In genomic region chr19:6271721-6272410, GRCh38 we compare ENCODE assay signal across 9 cellular contexts. TPM values are rescaled to one million over a fixed set of nuclear protein-coding genes. Genes with fewer than 3 reads are reported as not detected.
DNase-seq lines count a peak whose midpoint lies in the region; ATAC-seq and TF ChIP-seq lines count a peak whose summit lies in the region.
"Had no signal": no experiment of that assay in that cellular context is flagged by ENCODE, and none has a peak within 500 bp of the region (broad histone marks: within the 10 kb centered on the region; RNA-seq: fewer than 3 reads in every experiment).

No MANE protein-coding gene starts in this region.

- peaks cover 100% of the 10 kb centered on the region for H3K79me2 ChIP-seq in neural progenitor cell (ENCODE audit: low read depth)

- intact Hi-C loops in CD4-positive, alpha-beta T cell (cut with DNase I, micrococcal nuclease): no loop called here

- no peak overlapping the region for H2AFZ ChIP-seq in neural progenitor cell (replicated peaks)

- H3K36me3 ChIP-seq in SJSA1 (peaks cover 47% of the 10 kb centered on the region), neural progenitor cell (no peaks in the 10 kb centered on the region)

- H3F3A ChIP-seq in neural progenitor cell (ENCODE audit: low read depth): peaks cover 7% of the 10 kb centered on the region

- no peak overlapping the region for H3K4me3 ChIP-seq in SJSA1
- peak overlapping the region; percentile 17 for H3K4me3 ChIP-seq in fibroblast of the aortic adventitia (ENCODE audit: low read depth, low read length)
- H3K4me3 ChIP-seq in neural progenitor cell: no peak overlapping the region

- no peaks in the 10 kb centered on the region for H3K27me3 ChIP-seq in CD4-positive, alpha-beta T cell (ENCODE audit: control insufficient read depth, insufficient read depth, low read length)
- H3K27me3 ChIP-seq in SJSA1 (replicated peaks) (no peaks in the 10 kb centered on the region), neural progenitor cell (no peaks in the 10 kb centered on the region)

- peak overlapping the region; percentile 43 for H3K4me2 ChIP-seq in neural progenitor cell

- H3K36me3 Mint-ChIP-seq in CD4-positive, alpha-beta T cell (ENCODE audit: low read depth): peaks cover 49% of the 10 kb centered on the region
- H3K36me3 Mint-ChIP-seq in neural progenitor cell: peaks cover 24% of the 10 kb centered on the region

- no peak overlapping the region for H3K9ac ChIP-seq in neural progenitor cell

- no peaks in the 10 kb centered on the region for H3K9me3 ChIP-seq in CD4-positive, alpha-beta T cell (ENCODE audit: control insufficient read depth, low read length)
- H3K9me3 ChIP-seq in SJSA1 (replicated peaks): no peaks in the 10 kb centered on the region
- no peaks in the 10 kb centered on the region for H3K9me3 ChIP-seq in neural progenitor cell (ENCODE audit: low read depth)

- peaks cover 50% of the 10 kb centered on the region for H3K4me1 Mint-ChIP-seq in CD4-positive, alpha-beta T cell (ENCODE audit: low read depth)
- peaks cover 55% of the 10 kb centered on the region for H3K4me1 Mint-ChIP-seq in neural progenitor cell

- no peak for TF ChIP-seq CTCF in CD4-positive, alpha-beta T cell (IDR thresholded peaks at IDR 0.05)
- TF ChIP-seq CTCF in fibroblast of the aortic adventitia (IDR thresholded peaks at IDR 0.05; ENCODE audit: insufficient read depth, low read length) (peak; percentile 5), neural progenitor cell (IDR thresholded peaks at IDR 0.05) (no peak)

- no peak for ATAC-seq in CD4-positive, alpha-beta T cell (ENCODE audit: poor library complexity)
- ATAC-seq in GM18498 (IDR thresholded peaks at IDR 0.05; ENCODE audit: unreplicated experiment) (no peak), HG03520 (IDR thresholded peaks at IDR 0.05; ENCODE audit: unreplicated experiment) (no peak), HG02870 (IDR thresholded peaks at IDR 0.05; ENCODE audit: unreplicated experiment) (no peak)

- no peak overlapping the region for H3K4me3 Mint-ChIP-seq in CD4-positive, alpha-beta T cell
- no peak overlapping the region for H3K4me3 Mint-ChIP-seq in neural progenitor cell
- H3K4me3 Mint-ChIP-seq: activated naive CD4-positive, alpha-beta T cell treated with anti-CD3 and anti-CD28 coated beads, Interleukin-2, amount 50 U/mL, for 24 hours had no signal

- H4K20me1 ChIP-seq in neural progenitor cell (ENCODE audit: low read depth): peaks cover 98% of the 10 kb centered on the region

- H3K4me1 ChIP-seq in SJSA1 (replicated peaks) (peaks cover 49% of the 10 kb centered on the region), neural progenitor cell (peaks cover 42% of the 10 kb centered on the region)

- CTCF ChIA-PET in CD4-positive, alpha-beta T cell (lab: Charles Lee): no interaction called here

- no peak overlapping the region for H3K27ac ChIP-seq in CD4-positive, alpha-beta T cell (ENCODE audit: low read depth, low read length)
- peak overlapping the region; percentile 67 for H3K27ac ChIP-seq in SJSA1
- H3K27ac ChIP-seq in neural progenitor cell: peak overlapping the region; percentile 70

- no peak for DNase-seq in CD4-positive, alpha-beta T cell
- DNase-seq in SJSA1 (ENCODE audit: low read depth in 1 of 2, low spot score in 2 of 2) (peak in 1 of 2 experiments; percentile 71), fibroblast of the aortic adventitia (ENCODE audit: low read depth) (peak; percentile 97), neural progenitor cell (ENCODE audit: low spot score) (peak; percentile 31), NOMO-1 treated with DMSO at 0.1 percent for 48 hours (lab: John Stamatoyannopoulos, UW; ENCODE audit: unreplicated experiment) (no peak)

- peak overlapping the region; percentile 33 for H3K27ac Mint-ChIP-seq in CD4-positive, alpha-beta T cell
- H3K27ac Mint-ChIP-seq in neural progenitor cell: peak overlapping the region; percentile 96
- H3K27ac Mint-ChIP-seq: activated naive CD4-positive, alpha-beta T cell treated with anti-CD3 and anti-CD28 coated beads, Interleukin-2, amount 50 U/mL, for 24 hours had no signal

- H3K27me3 Mint-ChIP-seq in CD4-positive, alpha-beta T cell: no peaks in the 10 kb centered on the region
- H3K27me3 Mint-ChIP-seq in neural progenitor cell (ENCODE audit: insufficient read depth, low read depth): peaks cover 2% of the 10 kb centered on the region
- H3K27me3 Mint-ChIP-seq: activated naive CD4-positive, alpha-beta T cell treated with anti-CD3 and anti-CD28 coated beads, Interleukin-2, amount 50 U/mL, for 24 hours had no signal

- POLR2A ChIA-PET in CD4-positive, alpha-beta T cell (lab: Charles Lee): no interaction called here

- H3K9me3 Mint-ChIP-seq in CD4-positive, alpha-beta T cell: no peaks in the 10 kb centered on the region
- no peaks in the 10 kb centered on the region for H3K9me3 Mint-ChIP-seq in neural progenitor cell
- H3K9me3 Mint-ChIP-seq: activated naive CD4-positive, alpha-beta T cell treated with anti-CD3 and anti-CD28 coated beads, Interleukin-2, amount 50 U/mL, for 24 hours had no signal

RNA-seq across cellular contexts. Expression of gene MLLT1, which starts 7.9 kb away (rescaled TPM):
- 10 to 100 TPM; 18.3 to 22.1 TPM for total RNA-seq in CD4-positive, alpha-beta T cell
- total RNA-seq in SJSA1 (2014; rRNA removed; shearing (Covaris generic)): 9.1 and 13.4 TPM in 2 replicates
- total RNA-seq in fibroblast of the aortic adventitia (ENCODE audit: low replicate concordance) (7.8 and 16.6 TPM in 2 replicates), neural progenitor cell (ENCODE audit: low replicate concordance) (5.6 and 21.0 TPM in 2 replicates)

Comparison
In these comparisons a context has a peak if more than half of its experiments do, and no peak if none do; other contexts are left out.
1. DNase-seq: peak in fibroblast of the aortic adventitia (single experiment) and neural progenitor cell (single experiment); none in CD4-positive, alpha-beta T cell (0 of 10) and NOMO-1 treated with DMSO at 0.1 percent for 48 hours (single experiment).